In the genomic region with DNA sequence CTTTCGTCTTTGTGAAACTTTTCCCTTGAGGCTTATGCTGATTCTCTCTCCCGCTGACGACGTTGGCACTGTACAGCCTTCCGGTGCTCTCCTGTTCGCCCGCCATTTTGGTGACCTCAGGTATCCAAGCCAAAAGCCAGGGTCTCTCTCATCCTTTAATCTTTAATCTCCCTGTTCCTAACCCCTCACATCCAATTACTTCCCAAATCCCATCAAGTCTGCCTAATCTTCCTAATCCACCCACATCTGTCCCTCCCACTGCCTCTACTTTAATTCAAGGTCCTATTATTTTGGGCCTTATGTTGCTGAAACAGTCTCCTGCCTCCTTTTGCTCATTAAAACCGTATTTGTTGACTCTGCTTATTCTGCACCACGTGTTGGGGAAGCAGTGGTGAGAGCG, we compare ENCODE assay signal across 34 cellular contexts. TPM values are rescaled to one million over a fixed set of nuclear protein-coding genes. Genes with fewer than 3 reads are reported as not detected.
"Had no signal": no experiment of that assay in that cellular context is flagged by ENCODE, and none has a peak within 500 bp of the region (broad histone marks: within the 10 kb centered on the region; RNA-seq: fewer than 3 reads in every experiment).

No MANE protein-coding gene starts in this region.

- H3K4me3 Mint-ChIP-seq: dendritic cell treated with granulocyte-macrophage colony-stimulating factor and Interleukin-4, amounts not matched to agents 40 ng/mL and 50 ng/mL, for 4 days; mesothelial cell of epicardium; naive thymus-derived CD4-positive, alpha-beta T cell had no signal

- H3K36me3 ChIP-seq: colonic mucosa, prostate gland, right atrium auricular region, thoracic aorta had no signal

- ATAC-seq: foreskin keratinocyte; gastroesophageal sphincter; heart left ventricle; left cardiac atrium; left lung; mucosa of descending colon; naive thymus-derived CD4-positive, alpha-beta T cell; sciatic nerve had no signal

- DNase-seq: colonic mucosa; effector CD8-positive, alpha-beta T cell; foreskin keratinocyte; heart left ventricle; left cardiac atrium; left lung; mesenchymal stem cell; mucosa of descending colon; naive thymus-derived CD4-positive, alpha-beta T cell; nucleus accumbens; stimulated activated CD4-positive, alpha-beta T cell treated with anti-CD3 and anti-CD28 coated beads, Interleukin-12 subunit alpha, Interleukin-12 subunit beta, amount 100 ng/mL, for 4 hours; stimulated activated CD4-positive, alpha-beta T cell treated with anti-CD3 and anti-CD28 coated beads, Interleukin-1b, Interleukin-23, amount 100 ng/mL, for 48 hours; stimulated activated CD4-positive, alpha-beta T cell treated with anti-CD3 and anti-CD28 coated beads, Interleukin-4, amount 100 ng/mL, for 1 hour; stimulated activated CD8-positive, alpha-beta memory T cell treated with anti-CD3 and anti-CD28 coated beads, Interleukin-4, amount 100 ng/mL, for 48 hours; stimulated activated naive CD4-positive, alpha-beta T cell treated with Interleukin-2 at 50 U/mL for 16 hours; stomach; upper lobe of left lung had no signal

- H3K9me3 ChIP-seq: colonic mucosa, esophagus muscularis mucosa, gastroesophageal sphincter, heart left ventricle, left lung, mucosa of descending colon, prostate gland, right atrium auricular region, stomach, thoracic aorta, tibial nerve, upper lobe of left lung had no signal

- H3K4me1 ChIP-seq: colonic mucosa, esophagus muscularis mucosa, foreskin keratinocyte, gastroesophageal sphincter, heart left ventricle, left lung, prostate gland, right atrium auricular region, stomach, tibial nerve, upper lobe of left lung had no signal

- H3K27me3 ChIP-seq: colonic mucosa, foreskin keratinocyte, gastroesophageal sphincter, heart left ventricle, hepatocyte, left lung, right atrium auricular region, tibial nerve, upper lobe of left lung had no signal

- H3K27me3 Mint-ChIP-seq: dendritic cell treated with granulocyte-macrophage colony-stimulating factor and Interleukin-4, amounts not matched to agents 40 ng/mL and 50 ng/mL, for 4 days had no signal

- H3K4me3 ChIP-seq: colonic mucosa, esophagus muscularis mucosa, gastroesophageal sphincter, heart left ventricle, hepatocyte, left lung, mucosa of descending colon, prostate gland, right atrium auricular region, smooth muscle cell, stomach, thoracic aorta, tibial nerve, upper lobe of left lung had no signal

- H3K27ac ChIP-seq: colonic mucosa, esophagus muscularis mucosa, foreskin keratinocyte, gastroesophageal sphincter, heart left ventricle, hepatocyte, left lung, prostate gland, right atrium auricular region, stomach, thoracic aorta, tibial nerve, upper lobe of left lung had no signal

- FAIRE-seq: endothelial cell of umbilical vein, urothelium cell line had no signal

- H3K9me3 Mint-ChIP-seq: dendritic cell treated with granulocyte-macrophage colony-stimulating factor and Interleukin-4, amounts not matched to agents 40 ng/mL and 50 ng/mL, for 4 days; mesothelial cell of epicardium; nephron had no signal

- H3K4me1 Mint-ChIP-seq: mesothelial cell of epicardium, nephron had no signal

- H3K27ac Mint-ChIP-seq: dendritic cell treated with granulocyte-macrophage colony-stimulating factor and Interleukin-4, amounts not matched to agents 40 ng/mL and 50 ng/mL, for 4 days; mesothelial cell of epicardium; naive thymus-derived CD4-positive, alpha-beta T cell; nephron had no signal

RNA-seq across cellular contexts. Expression of gene EFNB3, which starts 9.4 kb away (rescaled TPM):
- total RNA-seq: naive thymus-derived CD4-positive, alpha-beta T cell; thoracic aorta had no signal
- polyA plus RNA-seq: naive thymus-derived CD4-positive, alpha-beta T cell had no signal

RNA-seq across cellular contexts. Expression of gene DNAH2, which starts 22.0 kb away (rescaled TPM):
- total RNA-seq: epithelial cell of proximal tubule, smooth muscle cell had no signal
- polyA plus RNA-seq: naive thymus-derived CD4-positive, alpha-beta T cell; smooth muscle cell had no signal

RNA-seq across cellular contexts. Expression of gene ATP1B2, which starts 44.9 kb away (rescaled TPM):
- total RNA-seq: endothelial cell of umbilical vein, epithelial cell of proximal tubule, foreskin keratinocyte, kidney epithelial cell, lung microvascular endothelial cell had no signal
- polyA plus RNA-seq: foreskin keratinocyte; naive thymus-derived CD4-positive, alpha-beta T cell had no signal
